In the genomic region with DNA sequence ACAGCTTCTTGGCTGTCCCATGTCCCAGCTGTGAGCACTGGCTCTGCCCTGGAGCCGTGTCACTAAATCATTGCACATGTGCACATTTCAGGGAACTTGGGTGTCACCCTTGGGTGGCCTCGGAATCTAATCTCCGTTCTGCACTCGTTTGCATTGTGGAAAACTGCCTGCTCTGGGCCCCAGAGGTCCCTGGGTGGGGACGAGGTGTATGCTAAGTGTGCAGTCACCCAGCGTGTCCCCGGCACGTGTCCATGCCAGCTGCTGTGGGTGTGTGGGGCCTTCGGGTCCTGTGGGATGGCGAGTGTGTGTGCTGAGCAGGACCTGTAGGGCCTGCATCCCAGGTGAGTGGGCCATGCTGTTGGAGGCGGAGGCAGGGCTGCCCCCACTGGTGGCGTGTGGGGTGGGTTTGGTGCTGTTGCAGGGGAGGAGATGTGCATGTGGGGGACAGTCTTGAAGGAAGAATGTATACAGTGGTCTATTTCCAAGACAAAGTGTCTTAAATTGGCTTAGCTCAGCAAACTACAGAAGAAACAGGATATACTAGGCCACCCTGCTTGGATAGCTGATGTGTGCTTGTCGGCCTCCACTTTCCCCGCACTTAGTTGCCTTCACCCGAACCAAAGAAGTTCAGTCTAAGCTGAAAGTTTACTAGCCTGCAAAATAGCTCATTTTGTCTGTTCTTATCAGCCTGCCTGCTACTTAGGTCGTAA, we compare ENCODE assay signal across 18 cellular contexts. TPM values are rescaled to one million over a fixed set of nuclear protein-coding genes. Genes with fewer than 3 reads are reported as not detected.
DNase-seq lines count a peak whose midpoint lies in the region; ATAC-seq, FAIRE-seq and TF ChIP-seq lines count a peak whose summit lies in the region.
"Had no signal": no experiment of that assay in that cellular context is flagged by ENCODE, and none has a peak within 500 bp of the region (broad histone marks: within the 10 kb centered on the region; RNA-seq: fewer than 3 reads in every experiment).

No MANE protein-coding gene starts in this region.

- H3K9me3 Mint-ChIP-seq in memory B cell: no peaks in the 10 kb centered on the region
- H3K9me3 Mint-ChIP-seq: CD8-positive, alpha-beta T cell had no signal

- H3K36me3 Mint-ChIP-seq in T-helper 17 cell (ENCODE audit: low read depth) (peaks cover 2% of the 10 kb centered on the region), memory B cell (peaks cover 22% of the 10 kb centered on the region)

- no peak for ATAC-seq in T-helper 17 cell
- ATAC-seq in memory B cell (ENCODE audit: low read depth): no peak
- no peak for ATAC-seq in GM21737 (IDR thresholded peaks at IDR 0.05; ENCODE audit: unreplicated experiment)
- ATAC-seq in HG02973 (IDR thresholded peaks at IDR 0.05; ENCODE audit: unreplicated experiment): no peak
- ATAC-seq: CD8-positive, alpha-beta T cell; PC-3 had no signal

- peaks cover 0 to 26% of the 10 kb centered on the region in 2 experiments; a peak in 1 of 3 replicates for H3K36me3 ChIP-seq in HEK293 (ENCODE audit: control insufficient read depth in 2 of 2, insufficient read depth in 1 of 2, low read length in 2 of 2)

- H3K4me1 ChIP-seq in HEK293 (ENCODE audit: control insufficient read depth, insufficient read depth, low read length): no peaks in the 10 kb centered on the region

- no peak overlapping the region for H3K27ac ChIP-seq in HEK293 (ENCODE audit: extremely low read depth, low read depth, low read length)
- H3K27ac ChIP-seq: RWPE1 had no signal

- H3K27ac Mint-ChIP-seq in T-helper 17 cell (peak overlapping the region; percentile 75), memory B cell (peak overlapping the region; percentile 63)
- H3K27ac Mint-ChIP-seq: CD8-positive, alpha-beta T cell; HFFc6 had no signal

- no peaks in the 10 kb centered on the region for H3K27me3 Mint-ChIP-seq in T-helper 17 cell
- H3K27me3 Mint-ChIP-seq in memory B cell: no peaks in the 10 kb centered on the region

- H3K4me3 Mint-ChIP-seq in T-helper 17 cell (no peak overlapping the region), memory B cell (peak overlapping the region; percentile 30)
- H3K4me3 Mint-ChIP-seq: CD8-positive, alpha-beta T cell; HFFc6 had no signal

- H3K9me3 ChIP-seq in HEK293 (ENCODE audit: control insufficient read depth, insufficient read depth, low read depth, low read length): no peaks in the 10 kb centered on the region
- no peaks in the 10 kb centered on the region for H3K9me3 ChIP-seq in T-helper 17 cell (ENCODE audit: control insufficient read depth, low read length, poor library complexity, severe bottlenecking)

- DNase-seq in T-helper 17 cell (no peak), memory B cell (ENCODE audit: low spot score in 2 of 2) (no peak), urothelium cell line (ENCODE audit: low spot score) (no peak), SIG-M5 treated with dmso at 0.1 percent for 504 hours (lab: John Stamatoyannopoulos, UW; ENCODE audit: unreplicated experiment) (no peak)
- DNase-seq: ACHN; AML-193; CD8-positive, alpha-beta T cell; HFFc6; NCI-H1436; NCI-H2029 treated with DMSO at 0.1 percent for 48 hours; NCI-H774; PC-3 had no signal

- POLR2A ChIA-PET in HEK293 (lab: Yijun Ruan, JAX): no interaction called here

- TF ChIP-seq CTCF in HEK293 (tag by site-specific recombination; IDR thresholded peaks at IDR 0.05): no peak

- no peak overlapping the region for H3K4me3 ChIP-seq in HEK293 (ENCODE audit: low read depth, low read length)

- H3K4me1 Mint-ChIP-seq in T-helper 17 cell: peaks cover 31% of the 10 kb centered on the region
- peaks cover 48% of the 10 kb centered on the region for H3K4me1 Mint-ChIP-seq in memory B cell

- peak; percentile 81 for FAIRE-seq in urothelium cell line (lab: Jason Lieb, UNC)
- FAIRE-seq: H1, HTR-8/SVneo had no signal

- CTCF ChIA-PET in HEK293 (lab: Yijun Ruan, JAX): interaction anchor here (1.0 kb wide), 1 partner anchor 87 kb away, joined by 3 read pairs; no protein-coding TSS in a partner anchor

TF ChIP-seq in HEK293, 187 proteins besides CTCF, POLR2A, EP300 and RAD21:
- TF ChIP-seq ZNF2 (tag by site-specific recombination; IDR thresholded peaks at IDR 0.05): no peak
- peak; percentile 91 for TF ChIP-seq EGR2 (tag by site-specific recombination; IDR thresholded peaks at IDR 0.05; ENCODE audit: low read depth)
- TF ChIP-seq ZFHX2 (tag by site-specific recombination; conservative IDR thresholded peaks at IDR 0.05): peak; percentile 86
- no peak for TF ChIP-seq ZNF155 (tag by site-specific recombination; IDR thresholded peaks at IDR 0.05)
- no peak for TF ChIP-seq ZBTB20 (tag by site-specific recombination; IDR thresholded peaks at IDR 0.05)

RNA-seq across cellular contexts. Expression of a gene that starts 14.6 kb away (rescaled TPM):
- 10 to 100 TPM; 31.7 to 44.3 TPM for total RNA-seq in T-helper 17 cell

RNA-seq across cellular contexts. Expression of a gene that starts 18.9 kb away (rescaled TPM):
- total RNA-seq in T-helper 17 cell: 1 to 10 TPM; 1.3 to 2.8 TPM

RNA-seq across cellular contexts. Expression of a gene that starts 44.5 kb away (rescaled TPM):
- total RNA-seq in T-helper 17 cell: 10 to 100 TPM; 32.0 to 37.9 TPM
